Comparison of ENCODE assay signal across 14 cellular contexts in genomic region chr20:3843490-3843889, GRCh38. TPM values are rescaled to one million over a fixed set of nuclear protein-coding genes. Genes with fewer than 3 reads are reported as not detected.
A peak's percentile ranks its signal among the peaks of the same experiment; 100 is the strongest.
DNase-seq lines count a peak whose midpoint lies in the region; ATAC-seq and TF ChIP-seq lines count a peak whose summit lies in the region.
"Had no signal": no experiment of that assay in that cellular context is flagged by ENCODE, and none has a peak within 500 bp of the region (broad histone marks: within the 10 kb centered on the region; RNA-seq: fewer than 3 reads in every experiment).

No MANE protein-coding gene starts in this region.

- H3K36me3 Mint-ChIP-seq in WTC11, result no peaks in the 10 kb centered on the region
- H3K36me3 Mint-ChIP-seq: CD4-positive, CD25-positive, alpha-beta regulatory T cell had no signal

- H3K27me3 Mint-ChIP-seq in WTC11 (ENCODE audit: low read depth), result no peaks in the 10 kb centered on the region
- H3K27me3 Mint-ChIP-seq: activated CD4-positive, alpha-beta T cell treated with anti-CD3 and anti-CD28 coated beads for 36 hours; CD4-positive, CD25-positive, alpha-beta regulatory T cell had no signal

- POLR2A ChIA-PET in AG04450 (lab: Yijun Ruan, JAX) (no interaction called here), HCT116 (lab: Charles Lee) (interaction anchor here (1.3 kb wide), 1 partner anchor 23 kb away, joined by 4 read pairs; the partner anchor contains the start of gene AP5S1), WTC11 (lab: Charles Lee) (no interaction called here)

- H3K4me3 ChIP-seq in AG04450 (ENCODE audit: low read depth, low read length) (no peak overlapping the region), HCT116 (replicated peaks in 1 of 2; ENCODE audit: low read depth in 1 of 2, low read length in 2 of 2) (no peak overlapping the region)

- H3K27ac ChIP-seq in AG04450 (ENCODE audit: low read depth, low read length) (peak overlapping the region; percentile 39), HCT116 (ENCODE audit: low read depth, low read length) (peak overlapping the region; percentile 52)

- H3K9me3 Mint-ChIP-seq in WTC11, result no peaks in the 10 kb centered on the region
- H3K9me3 Mint-ChIP-seq: activated naive CD4-positive, alpha-beta T cell treated with anti-CD3 and anti-CD28 coated beads for 36 hours; stimulated activated effector memory CD8-positive, alpha-beta T cell treated with anti-CD3 and anti-CD28 coated beads, Interleukin-12 subunit alpha, Interleukin-12 subunit beta, amount 100 ng/mL, for 72 hours had no signal

- ATAC-seq in HCT116 (peak; percentile 21; the same call in 1 of the 2 replicates), GM19452 (IDR thresholded peaks at IDR 0.05; ENCODE audit: unreplicated experiment) (no peak), GM21786 (IDR thresholded peaks at IDR 0.05; ENCODE audit: unreplicated experiment) (no peak), WTC11 (no peak)
- ATAC-seq: activated CD4-positive, alpha-beta T cell treated with anti-CD3 and anti-CD28 coated beads for 36 hours; Panc1; stimulated activated effector memory CD8-positive, alpha-beta T cell treated with anti-CD3 and anti-CD28 coated beads, Interleukin-12 subunit alpha, Interleukin-12 subunit beta, amount 100 ng/mL, for 72 hours had no signal

- H4K20me1 ChIP-seq in HCT116 (ENCODE audit: insufficient read depth), result no peaks in the 10 kb centered on the region

- H3K4me2 ChIP-seq in HCT116 (ENCODE audit: low read length), result peak overlapping the region; percentile 62

- TF ChIP-seq CTCF in AG04450 (IDR thresholded peaks at IDR 0.05; ENCODE audit: low read depth, low read length) (no peak), HCT116 (IDR thresholded peaks at IDR 0.05 in 2 of 3, conservative IDR thresholded peaks at IDR 0.05 in 1 of 3; ENCODE audit: borderline replicate concordance in 1 of 3, insufficient read depth in 1 of 3, low read depth in 2 of 3, low read length in 2 of 3) (no peak), WTC11 (IDR thresholded peaks at IDR 0.05) (no peak)

- no peak overlapping the region for H2AFZ ChIP-seq in HCT116 (ENCODE audit: low read depth, low read length, poor library complexity, severe bottlenecking)

- H3K79me2 ChIP-seq in HCT116 (ENCODE audit: insufficient read depth, low read length), result peaks cover 15% of the 10 kb centered on the region; the same call in 1 of the 2 replicates

- CTCF ChIA-PET in AG04450 (lab: Charles Lee), result interaction anchor here (0.9 to 1.1 kb wide), 2 partner anchors 25 to 88 kb away, joined by 3 to 4 read pairs; no protein-coding TSS in a partner anchor
- CTCF ChIA-PET in HCT116 (lab: Charles Lee), result interaction anchor here (1.1 to 1.4 kb wide), 4 partner anchors 12 to 62 kb away, joined by 3 to 4 read pairs (median 4); partner anchors contain the start of gene SPEF1
- CTCF ChIA-PET in WTC11 (lab: Charles Lee), result interaction anchor here (2.8 kb wide), 1 partner anchor 25 kb away, joined by 7 read pairs; no protein-coding TSS in a partner anchor

- no peak overlapping the region for H3K27ac Mint-ChIP-seq in WTC11
- H3K27ac Mint-ChIP-seq: activated CD4-positive, alpha-beta T cell treated with anti-CD3 and anti-CD28 coated beads for 36 hours; activated naive CD4-positive, alpha-beta T cell treated with anti-CD3 and anti-CD28 coated beads for 36 hours; CD4-positive, CD25-positive, alpha-beta regulatory T cell; stimulated activated effector memory CD8-positive, alpha-beta T cell treated with anti-CD3 and anti-CD28 coated beads, Interleukin-12 subunit alpha, Interleukin-12 subunit beta, amount 100 ng/mL, for 72 hours had no signal

- peak overlapping the region; percentile 3; the same call in 1 of the 2 replicates for H3K9ac ChIP-seq in HCT116 (ENCODE audit: low read length)

- no peaks in the 10 kb centered on the region; the same call in 1 of the 2 replicates for H3K9me3 ChIP-seq in AG04450 (ENCODE audit: control insufficient read depth, insufficient read depth, low read length)
- H3K9me3 ChIP-seq in HCT116 (ENCODE audit: control insufficient read depth in 1 of 2, insufficient read depth in 1 of 2, low read depth in 1 of 2, low read length in 2 of 2), result no peaks in the 10 kb centered on the region

- BruUV-seq in HCT116 (replicated peaks; lab: Mats Ljungman, UMichigan), result no TSS peak

- peaks cover 35 to 72% of the 10 kb centered on the region in 2 experiments for H3K4me1 ChIP-seq in HCT116 (ENCODE audit: control insufficient read depth in 1 of 2, insufficient read depth in 2 of 2, low read length in 2 of 2)

- no peak for TF ChIP-seq POLR2A in HCT116 (IDR thresholded peaks at IDR 0.05; ENCODE audit: borderline replicate concordance, extremely low read depth, insufficient read depth, insufficient read length)

- DNase-seq in AG04450 (ENCODE audit: low read depth, low spot score) (peak; percentile 27), HCT116 (ENCODE audit: low read depth, low spot score) (peak; percentile 43), SW480 (ENCODE audit: low spot score) (peak; percentile 50), fibroblast of the conjunctiva (ENCODE audit: low read depth) (peak; percentile 81), WTC11 (ENCODE audit: low spot score) (no peak), NCI-H774 (lab: John Stamatoyannopoulos, UW) (no peak)
- DNase-seq: activated CD4-positive, alpha-beta T cell treated with anti-CD3 and anti-CD28 coated beads for 36 hours; activated naive CD4-positive, alpha-beta T cell treated with anti-CD3 and anti-CD28 coated beads for 36 hours; CD4-positive, CD25-positive, alpha-beta regulatory T cell; NCI-H187 treated with DMSO at 0.1 percent for 48 hours had no signal

- TF ChIP-seq RAD21 in HCT116 (IDR thresholded peaks at IDR 0.05; ENCODE audit: low read depth), result no peak

- H3K36me3 ChIP-seq in HCT116 (ENCODE audit: control insufficient read depth in 1 of 2, insufficient read depth in 2 of 2, low read length in 2 of 2), result no peaks in the 10 kb centered on the region

- no peaks in the 10 kb centered on the region for H3K27me3 ChIP-seq in AG04450 (ENCODE audit: control insufficient read depth, insufficient read depth, low read length)
- no peaks in the 10 kb centered on the region for H3K27me3 ChIP-seq in HCT116 (ENCODE audit: insufficient read depth, low read length)

- no peak overlapping the region for H3K4me3 Mint-ChIP-seq in WTC11
- H3K4me3 Mint-ChIP-seq: activated CD4-positive, alpha-beta T cell treated with anti-CD3 and anti-CD28 coated beads for 36 hours; activated naive CD4-positive, alpha-beta T cell treated with anti-CD3 and anti-CD28 coated beads for 36 hours; stimulated activated effector memory CD8-positive, alpha-beta T cell treated with anti-CD3 and anti-CD28 coated beads, Interleukin-12 subunit alpha, Interleukin-12 subunit beta, amount 100 ng/mL, for 72 hours had no signal

- H3K4me1 Mint-ChIP-seq in WTC11, result peaks cover 8% of the 10 kb centered on the region

- H3K9me2 ChIP-seq in HCT116 (ENCODE audit: insufficient read depth), result no peaks in the 10 kb centered on the region

- RAD21 ChIA-PET in HCT116 (lab: Charles Lee; ENCODE audit: low non-redundant PET in 1 of 2, low total read pairs in 2 of 2, uncharacterized antibody in 2 of 2, unreplicated experiment in 2 of 2), result no interaction called here

- intact Hi-C loops in HCT116 (cut with micrococcal nuclease), result no loop called here

TF ChIP-seq in HCT116, 20 proteins besides CTCF, POLR2A, EP300 and RAD21:
- TF ChIP-seq FOSL1 (IDR thresholded peaks at IDR 0.05; ENCODE audit: low read depth) (peak; percentile 76), EZH2phosphoT487 (IDR thresholded peaks at IDR 0.05; ENCODE audit: borderline replicate concordance) (no peak), JUND (IDR thresholded peaks at IDR 0.05) (peak; percentile 69), YY1 (IDR thresholded peaks at IDR 0.05; ENCODE audit: extremely low read depth, insufficient replicate concordance, low read depth, low read length) (no peak), SP1 (IDR thresholded peaks at IDR 0.05; ENCODE audit: low read depth) (peak; percentile 48; the same call in 1 of the 2 replicates), CEBPB (IDR thresholded peaks at IDR 0.05; ENCODE audit: low read depth) (no peak), EGR1 (IDR thresholded peaks at IDR 0.05; ENCODE audit: low read depth) (no peak)
TF ChIP-seq in HCT116: peak in this region for 3.

TF ChIP-seq in WTC11, 78 proteins besides CTCF, POLR2A, EP300 and RAD21 (continues in another document):
- TF ChIP-seq ZNF219 (CRISPR knock-in tag; IDR thresholded peaks at IDR 0.05; ENCODE audit: borderline replicate concordance), result no peak
- TF ChIP-seq ATF3 (CRISPR knock-in tag; conservative IDR thresholded peaks at IDR 0.05), result no peak
- TF ChIP-seq IRF2 (CRISPR knock-in tag; IDR thresholded peaks at IDR 0.05; ENCODE audit: borderline replicate concordance, low read depth), result no peak
- TF ChIP-seq PRRX2 (CRISPR knock-in tag; IDR thresholded peaks at IDR 0.05), result no peak
- no peak for TF ChIP-seq EMX1 (CRISPR knock-in tag; IDR thresholded peaks at IDR 0.05)
- no peak for TF ChIP-seq GTF2I (CRISPR knock-in tag; conservative IDR thresholded peaks at IDR 0.05)
- no peak for TF ChIP-seq RELA (CRISPR knock-in tag; IDR thresholded peaks at IDR 0.05; ENCODE audit: borderline replicate concordance)
- TF ChIP-seq NR2C2 (CRISPR knock-in tag; IDR thresholded peaks at IDR 0.05), result no peak

RNA-seq across cellular contexts. Expression of gene MAVS, which starts 3.1 kb away (rescaled TPM):
- polyA plus RNA-seq in AG04450 (2011; rRNA removed), result 16.4 and 18.2 TPM in 2 replicates
- 40.2 and 42.4 TPM in 2 replicates for polyA minus RNA-seq in AG04450 (2011; rRNA and poly(A)+ RNA removed)
- total RNA-seq in HCT116 (2021; ENCODE audit: unreplicated experiment), result 60.1 TPM
- 26.2 and 34.2 TPM in 2 replicates for polyA plus RNA-seq in HCT116 (2012)
- total RNA-seq in WTC11 (2021), result 23.4 to 26.0 TPM (median 24.4 TPM) in 3 replicates

RNA-seq across cellular contexts. Expression of gene AP5S1, which starts 23.1 kb away (rescaled TPM):
- 7.8 and 11.7 TPM in 2 replicates for polyA plus RNA-seq in AG04450 (2011; rRNA removed)
- 10.3 and 14.3 TPM in 2 replicates for polyA minus RNA-seq in AG04450 (2011; rRNA and poly(A)+ RNA removed)
- 12.1 TPM for total RNA-seq in HCT116 (2021; ENCODE audit: unreplicated experiment)
- polyA plus RNA-seq in HCT116 (2012), result 8.7 and 9.0 TPM in 2 replicates
- total RNA-seq in WTC11 (2021), result 2.8 to 4.1 TPM (median 3.1 TPM) in 3 replicates

RNA-seq across cellular contexts. Expression of gene PANK2, which starts 45.7 kb away (rescaled TPM):
- 24.9 and 32.2 TPM in 2 replicates for polyA plus RNA-seq in AG04450 (2011; rRNA removed)
- 27.8 and 35.2 TPM in 2 replicates for polyA minus RNA-seq in AG04450 (2011; rRNA and poly(A)+ RNA removed)
- total RNA-seq in HCT116 (2021; ENCODE audit: unreplicated experiment) (41.6 TPM), WTC11 (2021) (60.3 to 63.7 TPM (median 62.7 TPM) in 3 replicates)
- polyA plus RNA-seq in HCT116 (2012), result 17.8 and 21.2 TPM in 2 replicates

RNA-seq across cellular contexts. Expression of gene CDC25B, which starts 47.4 kb away (rescaled TPM):
- 57.3 and 58.9 TPM in 2 replicates for polyA plus RNA-seq in AG04450 (2011; rRNA removed)
- polyA minus RNA-seq in AG04450 (2011; rRNA and poly(A)+ RNA removed), result 41.1 and 48.7 TPM in 2 replicates
- total RNA-seq in HCT116 (2021; ENCODE audit: unreplicated experiment) (223 TPM), WTC11 (2021) (35.2 to 37.5 TPM (median 37.4 TPM) in 3 replicates)
- polyA plus RNA-seq in HCT116 (2012), result 175 and 226 TPM in 2 replicates

RNA-seq across cellular contexts. Expression of gene CENPB, which starts 57.0 kb away (rescaled TPM):
- 29.7 and 37.0 TPM in 2 replicates for polyA plus RNA-seq in AG04450 (2011; rRNA removed)
- polyA minus RNA-seq in AG04450 (2011; rRNA and poly(A)+ RNA removed), result 40.4 and 42.7 TPM in 2 replicates
- total RNA-seq in HCT116 (2021; ENCODE audit: unreplicated experiment) (67.2 TPM), WTC11 (2021) (55.3 to 58.7 TPM (median 57.6 TPM) in 3 replicates)
- 40.7 and 42.0 TPM in 2 replicates for polyA plus RNA-seq in HCT116 (2012)

Comparison
In these comparisons a context has a peak if more than half of its experiments do, and no peak if none do; other contexts are left out.
1. DNase-seq: peak in AG04450 (single experiment), HCT116 (single experiment), SW480 (single experiment) and fibroblast of the conjunctiva (single experiment); none in WTC11 (single experiment) and NCI-H774 (single experiment).